In genomic region chr4:39975488-39976089, GRCh38 we compare ENCODE assay signal across 8 cellular contexts.
A peak's percentile ranks its signal among the peaks of the same experiment; 100 is the strongest.
DNase-seq lines count a peak whose midpoint lies in the region; ATAC-seq and TF ChIP-seq lines count a peak whose summit lies in the region.

No MANE protein-coding gene starts in this region.

- DNase-seq in T-helper 1 cell: no peak
- DNase-seq in WERI-Rb-1: no peak
- peak; percentile 11 for DNase-seq in glomerular visceral epithelial cell (ENCODE audit: extremely low spot score)
- DNase-seq in caudate nucleus (lab: John Stamatoyannopoulos, UW): no peak
- DNase-seq in hepatic stellate cell (ENCODE audit: low spot score): no peak

- peak overlapping the region; percentile 4 for H3K27ac Mint-ChIP-seq in T-helper 1 cell treated with Interleukin-12 subunit alpha and Interleukin-12 subunit beta and Interleukin-4 antibody, amounts not matched to agents 30 μg/mL and 1 μg/mL, for 36 hours
- H3K27ac Mint-ChIP-seq in stimulated activated memory B cell treated with anti-CD40 and anti-IgM and Interleukin-4, amounts not matched to agents 10 μg/mL and 1 μg/mL and 100 μg/mL, for 72 hours: peak overlapping the region; percentile 91

- peak overlapping the region; percentile 90 for H3K4me3 Mint-ChIP-seq in T-helper 1 cell treated with Interleukin-12 subunit alpha and Interleukin-12 subunit beta and Interleukin-4 antibody, amounts not matched to agents 30 μg/mL and 1 μg/mL, for 36 hours
- H3K4me3 Mint-ChIP-seq in stimulated activated memory B cell treated with anti-CD40 and anti-IgM and Interleukin-4, amounts not matched to agents 10 μg/mL and 1 μg/mL and 100 μg/mL, for 72 hours: peak overlapping the region; percentile 91

- no peaks in the 10 kb centered on the region for H3K9me3 Mint-ChIP-seq in T-helper 1 cell treated with Interleukin-12 subunit alpha and Interleukin-12 subunit beta and Interleukin-4 antibody, amounts not matched to agents 30 μg/mL and 1 μg/mL, for 36 hours
- no peaks in the 10 kb centered on the region for H3K9me3 Mint-ChIP-seq in stimulated activated memory B cell treated with anti-CD40 and anti-IgM and Interleukin-4, amounts not matched to agents 10 μg/mL and 1 μg/mL and 100 μg/mL, for 72 hours

- ATAC-seq in stimulated activated memory B cell treated with anti-CD40 and anti-IgM and Interleukin-4, amounts not matched to agents 10 μg/mL and 1 μg/mL and 100 μg/mL, for 72 hours: no peak
- no peak for ATAC-seq in HG03097 (IDR thresholded peaks at IDR 0.05; ENCODE audit: low FRiP score, unreplicated experiment)

- H3K4me3 ChIP-seq in WERI-Rb-1 (ENCODE audit: low read depth, low read length): peak overlapping the region; percentile 99

- peaks cover 31% of the 10 kb centered on the region for H3K4me1 Mint-ChIP-seq in T-helper 1 cell treated with Interleukin-12 subunit alpha and Interleukin-12 subunit beta and Interleukin-4 antibody, amounts not matched to agents 30 μg/mL and 1 μg/mL, for 36 hours (ENCODE audit: low read depth)
- H3K4me1 Mint-ChIP-seq in stimulated activated memory B cell treated with anti-CD40 and anti-IgM and Interleukin-4, amounts not matched to agents 10 μg/mL and 1 μg/mL and 100 μg/mL, for 72 hours: peaks cover 42% of the 10 kb centered on the region

- H3K27me3 Mint-ChIP-seq in T-helper 1 cell treated with Interleukin-12 subunit alpha and Interleukin-12 subunit beta and Interleukin-4 antibody, amounts not matched to agents 30 μg/mL and 1 μg/mL, for 36 hours (ENCODE audit: low read depth): no peaks in the 10 kb centered on the region
- H3K27me3 Mint-ChIP-seq in stimulated activated memory B cell treated with anti-CD40 and anti-IgM and Interleukin-4, amounts not matched to agents 10 μg/mL and 1 μg/mL and 100 μg/mL, for 72 hours: no peaks in the 10 kb centered on the region

- no peaks in the 10 kb centered on the region for H3K9me3 ChIP-seq in WERI-Rb-1 (ENCODE audit: severe bottlenecking)

- no peak for TF ChIP-seq CTCF in WERI-Rb-1 (IDR thresholded peaks at IDR 0.05; ENCODE audit: low read depth, low read length)

- H3K36me3 ChIP-seq in WERI-Rb-1: peaks cover 60% of the 10 kb centered on the region

- peaks cover 26% of the 10 kb centered on the region for H3K36me3 Mint-ChIP-seq in T-helper 1 cell treated with Interleukin-12 subunit alpha and Interleukin-12 subunit beta and Interleukin-4 antibody, amounts not matched to agents 30 μg/mL and 1 μg/mL, for 36 hours (ENCODE audit: low read depth)
- H3K36me3 Mint-ChIP-seq in stimulated activated memory B cell treated with anti-CD40 and anti-IgM and Interleukin-4, amounts not matched to agents 10 μg/mL and 1 μg/mL and 100 μg/mL, for 72 hours: peaks cover 25% of the 10 kb centered on the region

- H3K27ac ChIP-seq in WERI-Rb-1: no peak overlapping the region
- no peak overlapping the region for H3K27ac ChIP-seq in caudate nucleus (ENCODE audit: low read depth, low read length)

- H3K27me3 ChIP-seq in WERI-Rb-1 (ENCODE audit: insufficient read depth, low read depth, severe bottlenecking): no peaks in the 10 kb centered on the region
